Comparison of ENCODE assay signal across 1 cellular context in genomic region chr17:44095647-44096496, GRCh38.
TF ChIP-seq lines count a peak whose summit lies in the region.

No MANE protein-coding gene starts in this region.

TF ChIP-seq in K562, 482 proteins besides CTCF, POLR2A, EP300 and RAD21 (continues in another document):
- peak; percentile 41 to 52; a peak in 3 of 4 replicates for TF ChIP-seq MAZ (CRISPR knock-in tag; conservative IDR thresholded peaks at IDR 0.05 in 1 of 2, IDR thresholded peaks at IDR 0.05 in 1 of 2)
- TF ChIP-seq CBFA2T2 (conservative IDR thresholded peaks at IDR 0.05) = peak; percentile 69
- no peak for TF ChIP-seq HCFC1 (IDR thresholded peaks at IDR 0.05; ENCODE audit: low read depth, low read length)
- no peak for TF ChIP-seq SAFB (IDR thresholded peaks at IDR 0.05; ENCODE audit: borderline replicate concordance, low read depth, low read length)
- TF ChIP-seq EZH2 (IDR thresholded peaks at IDR 0.05; ENCODE audit: borderline replicate concordance, low read depth, low read length) = no peak
- TF ChIP-seq PREB (CRISPR knock-in tag; IDR thresholded peaks at IDR 0.05) = no peak
- no peak for TF ChIP-seq E2F1 (CRISPR knock-in tag; IDR thresholded peaks at IDR 0.05)
- TF ChIP-seq FOXJ2 (tag; IDR thresholded peaks at IDR 0.05) = 0 out of 2 replicates have a peak, but pooled peaks have one; percentile 35
- no peak for TF ChIP-seq ZNF696 (CRISPR knock-in tag; conservative IDR thresholded peaks at IDR 0.05)
- TF ChIP-seq CCNT2 (IDR thresholded peaks at IDR 0.05; ENCODE audit: borderline replicate concordance, extremely low read depth, insufficient read length, low read depth, low read length) = no peak
- TF ChIP-seq SMARCE1 (IDR thresholded peaks at IDR 0.05) = 0 out of 2 replicates have a peak, but pooled peaks have one; percentile 12
- TF ChIP-seq SUPT5H (IDR thresholded peaks at IDR 0.05) = peak; percentile 79
- no peak for TF ChIP-seq ZBTB8A (IDR thresholded peaks at IDR 0.05; ENCODE audit: partially characterized antibody)
- TF ChIP-seq ZBTB7A (IDR thresholded peaks at IDR 0.05; ENCODE audit: borderline replicate concordance, control insufficient read depth, low read depth, low read length) = 0 out of 2 replicates have a peak, but pooled peaks have one; percentile 24
- TF ChIP-seq MTA3 (IDR thresholded peaks at IDR 0.05; ENCODE audit: borderline replicate concordance) = no peak
- no peak for TF ChIP-seq BCL6 (CRISPR knock-in tag; IDR thresholded peaks at IDR 0.05)
- peak; percentile 91 for TF ChIP-seq MEIS2 (IDR thresholded peaks at IDR 0.05; ENCODE audit: partially characterized antibody)
- TF ChIP-seq KAT2B (IDR thresholded peaks at IDR 0.05; ENCODE audit: low read depth, low read length) = no peak
- peak; percentile 15; the same call in 1 of the 2 replicates for TF ChIP-seq CHD2 (IDR thresholded peaks at IDR 0.05; ENCODE audit: low read depth, low read length)
- TF ChIP-seq VEZF1 (CRISPR knock-in tag; IDR thresholded peaks at IDR 0.05) = peak; percentile 89
- peak; percentile 68 for TF ChIP-seq DACH1 (IDR thresholded peaks at IDR 0.05; ENCODE audit: partially characterized antibody)
- no peak for TF ChIP-seq MXD1 (CRISPR knock-in tag; IDR thresholded peaks at IDR 0.05; ENCODE audit: borderline replicate concordance, poor library complexity, severe bottlenecking)
- no peak for TF ChIP-seq ZNF324 (CRISPR knock-in tag; IDR thresholded peaks at IDR 0.05)
- TF ChIP-seq NCOA2 (IDR thresholded peaks at IDR 0.05; ENCODE audit: partially characterized antibody in 2 of 2) = no peak
- peak; percentile 46; the same call in 1 of the 2 replicates for TF ChIP-seq ZNF584 (CRISPR knock-in tag; IDR thresholded peaks at IDR 0.05; ENCODE audit: low read depth)
- no peak for TF ChIP-seq HLTF (IDR thresholded peaks at IDR 0.05)
- peak; percentile 75; the same call in 1 of the 2 replicates for TF ChIP-seq BRD4 (IDR thresholded peaks at IDR 0.05)
- no peak for TF ChIP-seq HIVEP1 (CRISPR knock-in tag; IDR thresholded peaks at IDR 0.05)
- TF ChIP-seq CREB3L1 (IDR thresholded peaks at IDR 0.05; ENCODE audit: borderline replicate concordance, low read depth) = no peak
- TF ChIP-seq RBBP5 (IDR thresholded peaks at IDR 0.05; ENCODE audit: borderline replicate concordance, insufficient read depth, low read length, poor library complexity, severe bottlenecking) = peak; percentile 67
- no peak for TF ChIP-seq PCBP2 (IDR thresholded peaks at IDR 0.05; ENCODE audit: low read depth, low read length, poor library complexity, severe bottlenecking)
- TF ChIP-seq ARID4B (CRISPR knock-in tag; IDR thresholded peaks at IDR 0.05) = peak; percentile 58; the same call in 1 of the 2 replicates
- TF ChIP-seq HEY1 (CRISPR knock-in tag; IDR thresholded peaks at IDR 0.05; ENCODE audit: borderline replicate concordance) = no peak
- TF ChIP-seq HDAC3 (IDR thresholded peaks at IDR 0.05; ENCODE audit: borderline replicate concordance, partially characterized antibody) = peak; percentile 5
- TF ChIP-seq SIN3B (IDR thresholded peaks at IDR 0.05; ENCODE audit: low read depth) = no peak
- peak in 1 of 3 experiments; percentile 52; a peak in 1 of 6 replicates for TF ChIP-seq ZBTB11 (CRISPR knock-in tag; IDR thresholded peaks at IDR 0.05)
- peak in 1 of 2 experiments; percentile 35; a peak in 1 of 4 replicates for TF ChIP-seq ZMIZ1 (IDR thresholded peaks at IDR 0.05; ENCODE audit: low read depth in 2 of 2, low read length in 2 of 2)
- TF ChIP-seq EGR1 (conservative IDR thresholded peaks at IDR 0.05) = peak; percentile 76
- peak; percentile 58; the same call in 1 of the 2 replicates for TF ChIP-seq ETS1 (conservative IDR thresholded peaks at IDR 0.05; ENCODE audit: control insufficient read depth, low read depth, low read length)
